17 cellular contexts compared by ENCODE assay signal in the genomic region with DNA sequence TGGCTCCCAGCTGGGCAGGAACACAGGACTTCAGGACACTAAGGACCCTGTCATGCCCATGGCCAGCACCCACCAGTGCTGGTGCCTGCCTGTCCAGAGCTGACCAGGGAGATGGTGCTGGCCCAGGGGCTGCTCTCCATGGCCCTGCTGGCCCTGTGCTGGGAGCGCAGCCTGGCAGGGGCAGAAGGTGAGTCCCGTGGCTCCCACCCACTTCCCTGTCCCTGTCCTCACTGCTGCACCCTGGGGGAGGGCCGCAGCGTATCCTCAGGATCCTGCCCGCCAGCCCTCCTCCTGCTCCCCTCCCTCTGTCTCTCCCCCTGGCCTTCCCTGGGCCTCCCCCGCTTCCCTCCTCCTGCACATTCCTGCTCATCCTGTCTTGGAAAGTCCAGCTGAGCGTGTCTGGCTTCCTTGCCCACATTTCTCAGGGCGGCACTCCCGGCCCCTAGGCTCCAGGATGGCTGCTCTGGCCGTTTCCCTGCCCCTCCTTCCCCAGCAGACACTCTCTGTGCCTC. TPM values are rescaled to one million over a fixed set of nuclear protein-coding genes. Genes with fewer than 3 reads are reported as not detected.
DNase-seq lines count a peak whose midpoint lies in the region; ATAC-seq and TF ChIP-seq lines count a peak whose summit lies in the region.
"Had no signal": no experiment of that assay in that cellular context is flagged by ENCODE, and none has a peak within 500 bp of the region (broad histone marks: within the 10 kb centered on the region; RNA-seq: fewer than 3 reads in every experiment).

No MANE protein-coding gene starts in this region.

- H3K9me3 ChIP-seq in right cardiac atrium (ENCODE audit: control insufficient read depth, low read length), result no peaks in the 10 kb centered on the region
- no peaks in the 10 kb centered on the region for H3K9me3 ChIP-seq in testis
- H3K9me3 ChIP-seq: body of pancreas had no signal

- ATAC-seq in right cardiac atrium, result peak; percentile 27 to 43
- no peak for ATAC-seq in Right ventricle myocardium inferior
- ATAC-seq in left lobe of liver, result no peak
- no peak for ATAC-seq in GM19324 (IDR thresholded peaks at IDR 0.05; ENCODE audit: low FRiP score, unreplicated experiment)
- ATAC-seq: body of pancreas, T-cell had no signal

- H3K9ac ChIP-seq in mesendoderm (ENCODE audit: low read length), result no peak overlapping the region

- H2BK5ac ChIP-seq in mesendoderm (ENCODE audit: low read length), result no peak overlapping the region

- H3K4me1 ChIP-seq in right cardiac atrium (ENCODE audit: control insufficient read depth, insufficient read depth, low read length) (no peaks in the 10 kb centered on the region), mesendoderm (ENCODE audit: control insufficient read depth, low read depth, low read length) (no peaks in the 10 kb centered on the region), testis (no peaks in the 10 kb centered on the region)
- H3K4me1 ChIP-seq: body of pancreas had no signal

- intact Hi-C loops in right cardiac atrium (cut with DNase I) (no loop called here), Right ventricle myocardium inferior (cut with DNase I) (no loop called here), testis (cut with DNase I; ENCODE audit: low total_unique reads) (no loop called here)

- H3K4ac ChIP-seq in mesendoderm (ENCODE audit: low read depth, low read length), result no peak overlapping the region

- no peak for DNase-seq in right cardiac atrium
- no peak for DNase-seq in Right ventricle myocardium inferior (ENCODE audit: missing footprints)
- DNase-seq in epithelial cell of esophagus (ENCODE audit: low read depth), result peak; percentile 42
- DNase-seq in mesendoderm, result peak; percentile 54
- no peak for DNase-seq in left lobe of liver (ENCODE audit: low spot score)
- DNase-seq in testis, result no peak
- no peak for DNase-seq in NCI-H1105 treated with DMSO at 0.1 percent for 48 hours (lab: John Stamatoyannopoulos, UW)
- DNase-seq: activated naive CD4-positive, alpha-beta T cell; Calu3; effector memory CD4-positive, alpha-beta T cell; foreskin melanocyte; NCI-H345; stimulated activated naive CD4-positive, alpha-beta T cell had no signal

- H3K27me3 ChIP-seq in right cardiac atrium (ENCODE audit: control insufficient read depth, insufficient read depth), result no peaks in the 10 kb centered on the region
- no peaks in the 10 kb centered on the region for H3K27me3 ChIP-seq in mesendoderm (ENCODE audit: insufficient read depth, low read length, poor library complexity)
- no peaks in the 10 kb centered on the region for H3K27me3 ChIP-seq in testis
- H3K27me3 ChIP-seq: body of pancreas had no signal

- H3K36me3 ChIP-seq in mesendoderm (ENCODE audit: control insufficient read depth, insufficient read depth, low read length) (no peaks in the 10 kb centered on the region), testis (ENCODE audit: low read depth, missing control alignments) (no peaks in the 10 kb centered on the region)

- WGBS in right cardiac atrium, result 31% methylated on average over 10 of the region's 10 CpGs
- no CpG with 5 or more reads among the region's 10 CpGs for WGBS in mesendoderm (ENCODE audit: extremely low coverage, insufficient coverage, low lambda C conversion rate)
- WGBS in testis, 2 donors, result 27 to 49% methylated on average over 9 to 10 of the region's 10 CpGs

- H3K56ac ChIP-seq in mesendoderm (ENCODE audit: low read length), result no peak overlapping the region

- H3K4me3 ChIP-seq in right cardiac atrium (ENCODE audit: low read length) (no peak overlapping the region), epithelial cell of esophagus (ENCODE audit: low read length) (no peak overlapping the region), mesendoderm (ENCODE audit: low read length) (no peak overlapping the region), testis (no peak overlapping the region)
- H3K4me3 ChIP-seq: body of pancreas had no signal

- no peak overlapping the region for H4K8ac ChIP-seq in mesendoderm (ENCODE audit: low read depth, low read length)

- no peak overlapping the region for H3K18ac ChIP-seq in mesendoderm (ENCODE audit: low read length)

- H3K23ac ChIP-seq in mesendoderm (ENCODE audit: low read length), result no peak overlapping the region

- H3K4me2 ChIP-seq in mesendoderm (ENCODE audit: low read length), result no peak overlapping the region

- H3K79me2 ChIP-seq in mesendoderm (ENCODE audit: control insufficient read depth, insufficient read depth, low read length), result no peaks in the 10 kb centered on the region

- no peak overlapping the region for H2BK15ac ChIP-seq in mesendoderm (replicated peaks; ENCODE audit: low read depth)

- H3K79me1 ChIP-seq in mesendoderm (ENCODE audit: low read length), result no peaks in the 10 kb centered on the region

- H4K5ac ChIP-seq in mesendoderm (ENCODE audit: low read length), result no peak overlapping the region

- TF ChIP-seq POLR2A in testis (IDR thresholded peaks at IDR 0.05), result no peak

- TF ChIP-seq CTCF in epithelial cell of esophagus (IDR thresholded peaks at IDR 0.05; ENCODE audit: insufficient read depth, low read depth, low read length, missing control alignments), result no peak
- no peak for TF ChIP-seq CTCF in testis (IDR thresholded peaks at IDR 0.05)

- no peak overlapping the region for H2BK120ac ChIP-seq in mesendoderm (ENCODE audit: low read depth, low read length)

- H3K27ac ChIP-seq in right cardiac atrium (ENCODE audit: low read length) (no peak overlapping the region), mesendoderm (ENCODE audit: low read depth, low read length) (no peak overlapping the region), testis (no peak overlapping the region)
- H3K27ac ChIP-seq: body of pancreas had no signal

- no peak overlapping the region for H2AK5ac ChIP-seq in mesendoderm (ENCODE audit: low read length)

RNA-seq across cellular contexts. Expression of a gene that starts 8.7 kb away (rescaled TPM):
- 1 to 10 TPM; 1.8 to 2.6 (median 2.3) TPM for total RNA-seq in right cardiac atrium
- polyA plus RNA-seq in right cardiac atrium, result 0.75 TPM
- total RNA-seq in Right ventricle myocardium inferior, result 3.1 TPM
- 0.01 TPM for polyA plus RNA-seq in mesendoderm (2013, experiment 1 of 2)
- 0.03 TPM for polyA plus RNA-seq in mesendoderm (2013, experiment 2 of 2)
- total RNA-seq in left lobe of liver, result 1.1 TPM
- total RNA-seq in testis, result 1 to 10 TPM; 2.3 to 2.6 TPM
- 4.0 TPM for polyA plus RNA-seq in testis (ENCODE audit: insufficient read depth, low read depth, low replicate concordance)
- total RNA-seq: Calu3, myocyte had no signal

Comparison
In these comparisons a context has a peak if more than half of its experiments do, and no peak if none do; other contexts are left out.
1. ATAC-seq: peak in right cardiac atrium (2 of 2); none in Right ventricle myocardium inferior (single experiment), left lobe of liver (single experiment) and GM19324 (single experiment).
2. DNase-seq: peak in epithelial cell of esophagus (single experiment) and mesendoderm (single experiment); none in right cardiac atrium (0 of 3), Right ventricle myocardium inferior (single experiment), left lobe of liver (single experiment), testis (single experiment) and NCI-H1105 treated with DMSO at 0.1 percent for 48 hours (single experiment).